Comparison of ENCODE assay signal across 17 cellular contexts in genomic region chr5:56983593-56984361, GRCh38. TPM values are rescaled to one million over a fixed set of nuclear protein-coding genes. Genes with fewer than 3 reads are reported as not detected.
DNase-seq lines count a peak whose midpoint lies in the region; ATAC-seq, FAIRE-seq and TF ChIP-seq lines count a peak whose summit lies in the region.
"Had no signal": no experiment of that assay in that cellular context is flagged by ENCODE, and none has a peak within 500 bp of the region (broad histone marks: within the 10 kb centered on the region; RNA-seq: fewer than 3 reads in every experiment).

No MANE protein-coding gene starts in this region.

- no peak for TF ChIP-seq POLR2A in GM12891 (IDR thresholded peaks at IDR 0.05; ENCODE audit: low read depth, low read length)

- no peaks in the 10 kb centered on the region for H3K9me3 Mint-ChIP-seq in effector memory CD8-positive, alpha-beta T cell
- H3K9me3 Mint-ChIP-seq: HFFc6; stimulated activated naive CD8-positive, alpha-beta T cell treated with anti-CD3 and anti-CD28 coated beads, Interleukin-15, Interleukin-2, amounts not matched to agents 100 ng/mL and 50 ng/mL, for 24 hours had no signal

- H3K36me3 Mint-ChIP-seq in effector memory CD8-positive, alpha-beta T cell (ENCODE audit: insufficient read depth): no peaks in the 10 kb centered on the region

- intact Hi-C loops in sciatic nerve (cut with DNase I): no loop called here

- peak; percentile 72 for ATAC-seq in GM19035 (IDR thresholded peaks at IDR 0.05; ENCODE audit: unreplicated experiment)
- ATAC-seq in HG02885 (IDR thresholded peaks at IDR 0.05; ENCODE audit: poor library complexity, unreplicated experiment): peak; percentile 59
- no peak for ATAC-seq in sciatic nerve
- ATAC-seq in HG02623 (IDR thresholded peaks at IDR 0.05; ENCODE audit: unreplicated experiment): no peak
- ATAC-seq in effector memory CD8-positive, alpha-beta T cell (replicated peaks): no peak

- no peak overlapping the region for H3K27ac Mint-ChIP-seq in effector memory CD8-positive, alpha-beta T cell
- H3K27ac Mint-ChIP-seq: HFFc6; stimulated activated naive CD8-positive, alpha-beta T cell treated with anti-CD3 and anti-CD28 coated beads, Interleukin-15, Interleukin-2, amounts not matched to agents 100 ng/mL and 50 ng/mL, for 24 hours had no signal

- DNase-seq in GM12891 (ENCODE audit: insufficient read length, low spot score): peak; percentile 12
- peak; percentile 91 for DNase-seq in OCI-M1 (lab: John Stamatoyannopoulos, UW)
- DNase-seq in sciatic nerve (ENCODE audit: low spot score): no peak
- no peak for DNase-seq in effector memory CD8-positive, alpha-beta T cell
- DNase-seq in SIG-M5 treated with dmso at 0.1 percent for 504 hours (lab: John Stamatoyannopoulos, UW; ENCODE audit: unreplicated experiment): no peak
- DNase-seq: activated CD4-positive, alpha-beta T cell treated with anti-CD3 and anti-CD28 coated beads, Interleukin-2, amount 50 U/mL, for 4 hours; caudate nucleus; HFFc6; mammary epithelial cell; NCI-H187; NK-92 treated with Interleukin-12 subunit alpha and Interleukin-12 subunit beta, amount 100 ng/mL, for 24 hours; ovary; stimulated activated CD4-positive, alpha-beta T cell treated with anti-CD3 and anti-CD28 coated beads, Interleukin-4, amount 100 ng/mL, for 1 hour had no signal

- H3K27me3 Mint-ChIP-seq in effector memory CD8-positive, alpha-beta T cell: peaks cover 9 to 18% of the 10 kb centered on the region in 2 donors

- H3K4me1 Mint-ChIP-seq in effector memory CD8-positive, alpha-beta T cell (ENCODE audit: low read depth in 2 of 2): peaks cover 5 to 6% of the 10 kb centered on the region in 2 donors

- H3K4me3 Mint-ChIP-seq in effector memory CD8-positive, alpha-beta T cell: no peak overlapping the region
- H3K4me3 Mint-ChIP-seq: HFFc6 had no signal

- FAIRE-seq in GM12891 (lab: Jason Lieb, UNC): peak; percentile 69

TF ChIP-seq in GM12891, 5 proteins besides CTCF, POLR2A, EP300 and RAD21:
- peak; percentile 27; the same call in 1 of the 2 replicates for TF ChIP-seq SPI1 (IDR thresholded peaks at IDR 0.05; ENCODE audit: low read depth, low read length)
- TF ChIP-seq POLR2AphosphoS5 (IDR thresholded peaks at IDR 0.05; ENCODE audit: low read depth, low read length): no peak
- no peak for TF ChIP-seq POU2F2 (IDR thresholded peaks at IDR 0.05; ENCODE audit: low read depth, low read length)
- no peak for TF ChIP-seq PAX5 (IDR thresholded peaks at IDR 0.05; ENCODE audit: insufficient read depth, low read length, severe bottlenecking)
- TF ChIP-seq TAF1 (IDR thresholded peaks at IDR 0.05; ENCODE audit: low read depth, low read length): no peak

RNA-seq across cellular contexts. Expression of gene MIER3, which starts 31.9 kb away (rescaled TPM):
- polyA plus RNA-seq in GM12891 (2012; ENCODE audit: low read depth, missing spikeins): 3.1 TPM
- 34.1 TPM for total RNA-seq in sciatic nerve

Comparison
In these comparisons a context has a peak if more than half of its experiments do, and no peak if none do; other contexts are left out.
1. DNase-seq: peak in GM12891 (single experiment) and OCI-M1 (single experiment); none in sciatic nerve (single experiment), effector memory CD8-positive, alpha-beta T cell (0 of 3) and SIG-M5 treated with dmso at 0.1 percent for 504 hours (single experiment).
2. ATAC-seq: peak in GM19035 (single experiment) and HG02885 (single experiment); none in sciatic nerve (single experiment), HG02623 (single experiment) and effector memory CD8-positive, alpha-beta T cell (single experiment).